Comparison of ENCODE assay signal across 8 cellular contexts in the genomic region with DNA sequence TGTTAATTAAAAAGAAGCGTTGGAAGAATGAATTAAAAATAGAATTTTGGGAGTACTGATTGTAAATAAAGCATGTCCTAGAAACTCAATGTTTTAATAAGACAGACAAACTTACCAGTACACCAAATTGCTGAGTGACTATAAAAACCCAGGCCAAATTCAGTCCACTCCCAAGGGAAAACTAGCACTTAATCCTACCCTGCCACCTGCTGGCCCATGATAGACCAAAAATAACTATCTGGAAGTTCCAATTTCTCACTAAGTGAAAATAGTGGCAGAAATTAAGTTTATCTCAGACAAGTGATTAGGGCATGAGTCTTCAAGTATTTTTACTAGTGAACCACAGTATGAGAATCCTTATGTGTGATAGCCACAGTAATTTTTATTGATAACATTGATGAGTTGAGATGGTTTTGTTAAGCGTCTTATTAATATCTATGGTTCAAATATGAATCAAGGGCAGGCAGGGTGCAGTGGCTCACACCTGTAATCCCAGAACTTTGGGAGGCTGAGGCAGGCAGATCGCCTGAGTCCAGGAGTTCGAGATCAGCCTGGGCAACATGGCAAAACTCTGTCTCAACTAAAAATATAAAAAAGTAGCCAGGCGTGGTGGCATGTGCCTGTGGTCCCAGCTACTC. TPM values are rescaled to one million over a fixed set of nuclear protein-coding genes. Genes with fewer than 3 reads are reported as not detected.
DNase-seq lines count a peak whose midpoint lies in the region; ATAC-seq and TF ChIP-seq lines count a peak whose summit lies in the region.

No MANE protein-coding gene starts in this region.

- no peaks in the 10 kb centered on the region for H4K20me1 ChIP-seq in SK-N-SH (ENCODE audit: insufficient read depth)

- no peaks in the 10 kb centered on the region for H3K9me2 ChIP-seq in SK-N-SH

- no peak overlapping the region for H3K4me2 ChIP-seq in SK-N-SH

- POLR2A ChIA-PET in SK-N-SH (lab: Yijun Ruan, JAX), result no interaction called here

- TF ChIP-seq EP300 in SK-N-SH (IDR thresholded peaks at IDR 0.05; ENCODE audit: borderline replicate concordance in 1 of 2, low read depth in 1 of 2, low read length in 1 of 2), result no peak

- H3K9me3 Mint-ChIP-seq in activated T-cell treated with anti-CD3 and anti-CD28 coated beads, Interleukin-2, amount 50 U/mL, for 72 hours, result no peaks in the 10 kb centered on the region
- H3K9me3 Mint-ChIP-seq in activated T-cell treated with anti-CD3 and anti-CD28 coated beads, Interleukin-2, amount 50 U/mL, for 24 hours, result no peaks in the 10 kb centered on the region
- peaks cover 2% of the 10 kb centered on the region for H3K9me3 Mint-ChIP-seq in neural crest cell

- H3K9ac ChIP-seq in SK-N-SH, result no peak overlapping the region

- H3K4me1 Mint-ChIP-seq in activated T-cell treated with anti-CD3 and anti-CD28 coated beads, Interleukin-2, amount 50 U/mL, for 72 hours (ENCODE audit: low read depth), result no peaks in the 10 kb centered on the region
- no peaks in the 10 kb centered on the region for H3K4me1 Mint-ChIP-seq in activated T-cell treated with anti-CD3 and anti-CD28 coated beads, Interleukin-2, amount 50 U/mL, for 24 hours (ENCODE audit: low read depth)
- no peaks in the 10 kb centered on the region for H3K4me1 Mint-ChIP-seq in neural crest cell

- peak; percentile 75 for TF ChIP-seq CTCF in SK-N-SH (IDR thresholded peaks at IDR 0.05)
- TF ChIP-seq CTCF in epithelial cell of proximal tubule (conservative IDR thresholded peaks at IDR 0.05; ENCODE audit: low read depth, low read length), result peak; percentile 83
- TF ChIP-seq CTCF in neural crest cell (conservative IDR thresholded peaks at IDR 0.05), result peak; percentile 76

- H3K79me2 ChIP-seq in SK-N-SH (ENCODE audit: insufficient read depth), result no peaks in the 10 kb centered on the region

- no peak overlapping the region for H3K27ac ChIP-seq in SK-N-SH (ENCODE audit: low read depth in 2 of 2, low read length in 1 of 2)

- no peaks in the 10 kb centered on the region for H3K36me3 Mint-ChIP-seq in activated T-cell treated with anti-CD3 and anti-CD28 coated beads, Interleukin-2, amount 50 U/mL, for 72 hours (ENCODE audit: insufficient read depth in 2 of 2)
- no peaks in the 10 kb centered on the region for H3K36me3 Mint-ChIP-seq in activated T-cell treated with anti-CD3 and anti-CD28 coated beads, Interleukin-2, amount 50 U/mL, for 24 hours (ENCODE audit: low read depth)
- no peaks in the 10 kb centered on the region for H3K36me3 Mint-ChIP-seq in neural crest cell (ENCODE audit: low read depth)

- no peaks in the 10 kb centered on the region for H3K9me3 ChIP-seq in SK-N-SH

- CTCF ChIA-PET in SK-N-SH (lab: Yijun Ruan, JAX), result interaction anchor here (0.7 to 1.0 kb wide), 2 partner anchors 536 to 538 kb away, joined by 3 to 5 read pairs; no protein-coding TSS in a partner anchor

- no peak for ATAC-seq in activated T-cell treated with anti-CD3 and anti-CD28 coated beads, Interleukin-2, amount 50 U/mL, for 72 hours (replicated peaks in 1 of 2)
- ATAC-seq in GM21717 (IDR thresholded peaks at IDR 0.05; ENCODE audit: unreplicated experiment) (no peak), GM18873 (IDR thresholded peaks at IDR 0.05; ENCODE audit: low FRiP score, unreplicated experiment) (no peak)

- peaks cover 4% of the 10 kb centered on the region for H3F3A ChIP-seq in SK-N-SH (replicated peaks; ENCODE audit: insufficient read depth)

- no peaks in the 10 kb centered on the region for H3K36me3 ChIP-seq in SK-N-SH (replicated peaks in 1 of 2; ENCODE audit: control insufficient read depth in 1 of 2, insufficient read depth in 2 of 2, low read length in 1 of 2)

- H3K27me3 ChIP-seq in SK-N-SH (ENCODE audit: insufficient read depth), result no peaks in the 10 kb centered on the region

- TF ChIP-seq RAD21 in SK-N-SH (IDR thresholded peaks at IDR 0.05; ENCODE audit: low read length), result peak; percentile 87

- H2AFZ ChIP-seq in SK-N-SH (ENCODE audit: low read depth), result peak overlapping the region; percentile 39; the same call in 1 of the 2 replicates

- H3K4me1 ChIP-seq in SK-N-SH (ENCODE audit: control insufficient read depth in 1 of 2, insufficient read depth in 2 of 2, low read depth in 1 of 2, low read length in 1 of 2), result no peaks in the 10 kb centered on the region

- 63% methylated on average over 5 of the region's 5 CpGs for WGBS in SK-N-SH (ENCODE audit: low lambda C conversion rate)

- H3K27me3 Mint-ChIP-seq in activated T-cell treated with anti-CD3 and anti-CD28 coated beads, Interleukin-2, amount 50 U/mL, for 72 hours (ENCODE audit: low read depth), result no peaks in the 10 kb centered on the region
- H3K27me3 Mint-ChIP-seq in activated T-cell treated with anti-CD3 and anti-CD28 coated beads, Interleukin-2, amount 50 U/mL, for 24 hours, result no peaks in the 10 kb centered on the region
- peaks cover 18% of the 10 kb centered on the region for H3K27me3 Mint-ChIP-seq in neural crest cell (ENCODE audit: low read depth)

- no peak overlapping the region for H3K4me3 ChIP-seq in SK-N-SH (ENCODE audit: low read depth in 2 of 2, low read length in 1 of 2)
- no peak overlapping the region for H3K4me3 ChIP-seq in epithelial cell of proximal tubule (ENCODE audit: low read depth, low read length)

- H3K4me3 Mint-ChIP-seq in activated T-cell treated with anti-CD3 and anti-CD28 coated beads, Interleukin-2, amount 50 U/mL, for 72 hours, result no peak overlapping the region
- no peak overlapping the region for H3K4me3 Mint-ChIP-seq in activated T-cell treated with anti-CD3 and anti-CD28 coated beads, Interleukin-2, amount 50 U/mL, for 24 hours
- H3K4me3 Mint-ChIP-seq in neural crest cell, result no peak overlapping the region

- DNase-seq in activated T-cell treated with anti-CD3 and anti-CD28 coated beads, Interleukin-2, amount 50 U/mL, for 72 hours, result peak; percentile 20 to 38
- no peak for DNase-seq in activated T-cell treated with anti-CD3 and anti-CD28 coated beads, Interleukin-2, amount 50 U/mL, for 24 hours
- DNase-seq in LoVo (ENCODE audit: low spot score) (peak; percentile 61), SK-N-SH (peak; percentile 51), epithelial cell of proximal tubule (ENCODE audit: low read depth) (no peak), neural crest cell (ENCODE audit: low read depth, low spot score) (peak; percentile 25)

- no peak overlapping the region for H3K27ac Mint-ChIP-seq in activated T-cell treated with anti-CD3 and anti-CD28 coated beads, Interleukin-2, amount 50 U/mL, for 72 hours
- H3K27ac Mint-ChIP-seq in activated T-cell treated with anti-CD3 and anti-CD28 coated beads, Interleukin-2, amount 50 U/mL, for 24 hours, result no peak overlapping the region
- no peak overlapping the region for H3K27ac Mint-ChIP-seq in neural crest cell (ENCODE audit: unreplicated experiment)

TF ChIP-seq in SK-N-SH, 30 proteins besides CTCF, POLR2A, EP300 and RAD21:
- TF ChIP-seq SMC3 (IDR thresholded peaks at IDR 0.05; ENCODE audit: low read depth, low read length) (peak; percentile 71), CHD2 (IDR thresholded peaks at IDR 0.05; ENCODE audit: low read length, partially characterized antibody) (no peak)

RNA-seq across cellular contexts. Expression of a gene that starts 9.8 kb away (rescaled TPM):
- 10 to 100 TPM; 24.9 to 32.7 TPM for total RNA-seq in activated T-cell treated with anti-CD3 and anti-CD28 coated beads, Interleukin-2, amount 50 U/mL, for 72 hours
- polyA plus RNA-seq in SK-N-SH (2012; rRNA removed), result 35.8 and 42.7 TPM in 2 replicates
- polyA plus RNA-seq in SK-N-SH (2012; cell fraction: cytosol; rRNA removed), result 40.8 and 52.9 TPM in 2 replicates
- 32.8 and 39.3 TPM in 2 replicates for polyA plus RNA-seq in SK-N-SH (2012; cell fraction: nucleus; rRNA removed)
- total RNA-seq in epithelial cell of proximal tubule (28.9 and 34.3 TPM in 2 replicates), neural crest cell (38.5 and 43.0 TPM in 2 replicates)

Comparison
In these comparisons a context has a peak if more than half of its experiments do, and no peak if none do; other contexts are left out.
1. DNase-seq: peak in activated T-cell treated with anti-CD3 and anti-CD28 coated beads, Interleukin-2, amount 50 U/mL, for 72 hours (2 of 2), LoVo (single experiment), SK-N-SH (single experiment) and neural crest cell (single experiment); none in activated T-cell treated with anti-CD3 and anti-CD28 coated beads, Interleukin-2, amount 50 U/mL, for 24 hours (single experiment) and epithelial cell of proximal tubule (single experiment).
2. Peak in every context shown above with its lines, with median percentiles within 50 percentile points of each other: CTCF ChIP-seq.